ENCODE assay signal across 15 cellular contexts in the genomic region with DNA sequence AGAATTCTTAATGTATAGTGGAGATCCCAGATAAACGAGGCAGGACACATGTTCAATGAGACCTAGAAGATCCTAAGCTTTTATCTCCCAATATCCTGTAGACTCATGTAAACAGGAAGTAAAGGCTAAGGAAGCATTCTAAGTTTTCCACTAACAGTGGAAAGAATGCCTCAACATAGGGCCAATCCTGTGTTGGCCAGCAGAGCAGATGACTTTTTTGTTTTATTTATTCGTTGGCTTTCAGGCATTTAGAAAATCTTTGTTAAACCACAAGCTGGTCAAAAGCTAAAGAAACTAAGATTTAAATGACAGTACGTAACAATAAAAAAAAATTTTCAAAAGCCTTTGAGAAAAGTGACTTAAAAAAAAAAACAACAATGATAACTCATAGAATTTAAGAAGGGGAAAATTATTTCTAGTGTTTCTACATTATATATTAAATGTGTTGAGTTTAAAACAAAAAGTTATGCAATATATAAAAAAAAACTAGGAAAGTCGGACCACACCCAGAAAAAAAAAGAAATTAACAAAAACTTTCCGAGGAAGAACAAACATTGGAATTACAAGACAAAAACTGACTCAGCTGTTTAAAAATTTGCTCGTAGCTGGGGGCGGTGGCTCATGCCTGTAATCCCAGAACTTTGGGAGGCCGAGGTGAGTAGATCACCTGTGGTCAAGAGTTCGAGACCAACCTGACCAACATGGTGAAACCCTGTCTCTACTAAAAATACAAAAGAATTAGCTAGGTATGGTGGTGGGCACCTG.
"Had no signal": no experiment of that assay in that cellular context is flagged by ENCODE, and none has a peak within 500 bp of the region (broad histone marks: within the 10 kb centered on the region; RNA-seq: fewer than 3 reads in every experiment).

No MANE protein-coding gene starts in this region.

- H3K4me1 ChIP-seq: lower lobe of right lung, right atrium auricular region, tibial nerve had no signal

- H3K27ac ChIP-seq: epithelial cell of prostate, lower lobe of right lung, neutrophil, right atrium auricular region, tibial nerve had no signal

- H3K36me3 ChIP-seq: lower lobe of right lung, neutrophil, right atrium auricular region, tibial nerve had no signal

- H3K4me3 ChIP-seq: lower lobe of right lung, right atrium auricular region, tibial nerve had no signal

- FAIRE-seq: small intestine had no signal

- ATAC-seq: activated T-helper 17 cell treated with anti-CD3 and anti-CD28 coated beads, Interleukin-2, amount 50 U/mL, for 72 hours; lower lobe of right lung; naive thymus-derived CD8-positive, alpha-beta T cell; stimulated activated memory B cell treated with anti-CD40 and anti-IgM and Interleukin-4, amounts not matched to agents 10 μg/mL and 1 μg/mL and 100 μg/mL, for 72 hours; T-cell had no signal

- DNase-seq: activated B cell treated with CpG ODN at 0.5 μM for 24 hours; activated CD4-positive, alpha-beta T cell treated with anti-CD3 and anti-CD28 coated beads, Interleukin-2, amount 10 ng/mL, durations not matched to agents 24 days and 14 days; activated naive CD4-positive, alpha-beta T cell treated with anti-CD3 and anti-CD28 coated beads, Interleukin-2, amount 10 ng/mL, durations not matched to agents 7 days and 5 days; effector memory CD4-positive, alpha-beta T cell; hippocampal formation; lower lobe of right lung; naive thymus-derived CD8-positive, alpha-beta T cell; small intestine; T-cell had no signal

- H3K27me3 ChIP-seq: neutrophil, right atrium auricular region, tibial nerve had no signal

- H3K9me3 ChIP-seq: lower lobe of right lung, neutrophil, tibial nerve had no signal
